ENCODE assay signal across 21 cellular contexts in genomic region chr6:104003803-104004516, GRCh38.
DNase-seq lines count a peak whose midpoint lies in the region; ATAC-seq and TF ChIP-seq lines count a peak whose summit lies in the region.
"Had no signal": no experiment of that assay in that cellular context is flagged by ENCODE, and none has a peak within 500 bp of the region (broad histone marks: within the 10 kb centered on the region; RNA-seq: fewer than 3 reads in every experiment).

No MANE protein-coding gene starts in this region.

- WGBS in esophagus muscularis mucosa, result 90% methylated on average over 3 of the region's 3 CpGs

- H3K9me3 ChIP-seq in neural cell (ENCODE audit: low read length), result no peaks in the 10 kb centered on the region
- H3K9me3 ChIP-seq in esophagus muscularis mucosa, result no peaks in the 10 kb centered on the region
- H3K9me3 ChIP-seq: heart left ventricle, neutrophil, right atrium auricular region had no signal

- no peak overlapping the region for H3K4me2 ChIP-seq in neural cell (ENCODE audit: low read length)

- no peak for TF ChIP-seq EP300 in neural cell (conservative IDR thresholded peaks at IDR 0.05; ENCODE audit: poor library complexity, severe bottlenecking)
- TF ChIP-seq EP300 in esophagus muscularis mucosa (IDR thresholded peaks at IDR 0.05), result no peak

- no peaks in the 10 kb centered on the region for H3K36me3 Mint-ChIP-seq in chondrocyte (ENCODE audit: low read depth)
- H3K36me3 Mint-ChIP-seq in activated naive CD4-positive, alpha-beta T cell treated with anti-CD3 and anti-CD28 coated beads for 36 hours (ENCODE audit: low read depth), result no peaks in the 10 kb centered on the region
- H3K36me3 Mint-ChIP-seq: CD14-positive monocyte, mesothelial cell of epicardium had no signal

- H3K27me3 Mint-ChIP-seq in chondrocyte (ENCODE audit: low read depth), result peaks cover 5% of the 10 kb centered on the region
- no peaks in the 10 kb centered on the region for H3K27me3 Mint-ChIP-seq in activated naive CD4-positive, alpha-beta T cell treated with anti-CD3 and anti-CD28 coated beads for 36 hours (ENCODE audit: low read depth)
- H3K27me3 Mint-ChIP-seq: stimulated activated naive CD8-positive, alpha-beta T cell treated with anti-CD3 and anti-CD28 coated beads, Interleukin-15, Interleukin-2, amounts not matched to agents 100 ng/mL and 50 ng/mL, for 24 hours had no signal

- H4K20me1 ChIP-seq in neural cell (ENCODE audit: insufficient read depth), result no peaks in the 10 kb centered on the region

- no peaks in the 10 kb centered on the region for H3K4me1 ChIP-seq in esophagus muscularis mucosa
- H3K4me1 ChIP-seq: heart left ventricle, right atrium auricular region had no signal

- H3K9me3 Mint-ChIP-seq in chondrocyte (ENCODE audit: low read depth), result no peaks in the 10 kb centered on the region
- peaks cover 2% of the 10 kb centered on the region for H3K9me3 Mint-ChIP-seq in activated naive CD4-positive, alpha-beta T cell treated with anti-CD3 and anti-CD28 coated beads for 36 hours
- H3K9me3 Mint-ChIP-seq: activated T-helper 1 cell treated with anti-CD3 and anti-CD28 coated beads, Interleukin-12 subunit alpha, Interleukin-12 subunit beta, Interleukin-2, Interleukin-4 antibody, amounts not matched to agents 30 ng/mL and 10 ng/mL and 1 ng/mL, durations not matched to agents 14 hours and 24 hours and 36 hours; CD14-positive monocyte; mesothelial cell of epicardium; stimulated activated naive CD8-positive, alpha-beta T cell treated with anti-CD3 and anti-CD28 coated beads, Interleukin-15, Interleukin-2, amounts not matched to agents 100 ng/mL and 50 ng/mL, for 24 hours had no signal

- H3K4me3 Mint-ChIP-seq in chondrocyte (ENCODE audit: unreplicated experiment), result no peak overlapping the region
- no peak overlapping the region for H3K4me3 Mint-ChIP-seq in activated naive CD4-positive, alpha-beta T cell treated with anti-CD3 and anti-CD28 coated beads for 36 hours
- H3K4me3 Mint-ChIP-seq: activated T-helper 1 cell treated with anti-CD3 and anti-CD28 coated beads, Interleukin-12 subunit alpha, Interleukin-12 subunit beta, Interleukin-2, Interleukin-4 antibody, amounts not matched to agents 30 ng/mL and 10 ng/mL and 1 ng/mL, durations not matched to agents 14 hours and 24 hours and 36 hours; CD14-positive monocyte; mesothelial cell of epicardium; stimulated activated naive CD8-positive, alpha-beta T cell treated with anti-CD3 and anti-CD28 coated beads, Interleukin-15, Interleukin-2, amounts not matched to agents 100 ng/mL and 50 ng/mL, for 24 hours had no signal

- no peak for TF ChIP-seq POLR2A in esophagus muscularis mucosa (IDR thresholded peaks at IDR 0.05; ENCODE audit: low read depth)

- H3F3A ChIP-seq in neural cell (ENCODE audit: insufficient read depth, low read length, poor library complexity, severe bottlenecking), result no peaks in the 10 kb centered on the region

- no peaks in the 10 kb centered on the region for H3K4me1 Mint-ChIP-seq in chondrocyte (ENCODE audit: low read depth)
- H3K4me1 Mint-ChIP-seq in activated naive CD4-positive, alpha-beta T cell treated with anti-CD3 and anti-CD28 coated beads for 36 hours (ENCODE audit: low read depth), result no peaks in the 10 kb centered on the region
- H3K4me1 Mint-ChIP-seq: CD14-positive monocyte, mesothelial cell of epicardium had no signal

- no peaks in the 10 kb centered on the region for H3K27me3 ChIP-seq in neural cell (ENCODE audit: insufficient read depth, low read depth, low read length)
- H3K27me3 ChIP-seq in esophagus muscularis mucosa, result no peaks in the 10 kb centered on the region
- H3K27me3 ChIP-seq: heart left ventricle, neutrophil, right atrium auricular region had no signal

- peak; percentile 30 for TF ChIP-seq CTCF in LNCAP (IDR thresholded peaks at IDR 0.05)
- peak; percentile 63 for TF ChIP-seq CTCF in chondrocyte (IDR thresholded peaks at IDR 0.05)
- TF ChIP-seq CTCF in neural cell (IDR thresholded peaks at IDR 0.05; ENCODE audit: poor library complexity, severe bottlenecking), result no peak
- TF ChIP-seq CTCF in esophagus muscularis mucosa (IDR thresholded peaks at IDR 0.05), result no peak

- no peak overlapping the region for H3K27ac Mint-ChIP-seq in chondrocyte (ENCODE audit: unreplicated experiment)
- no peak overlapping the region for H3K27ac Mint-ChIP-seq in activated naive CD4-positive, alpha-beta T cell treated with anti-CD3 and anti-CD28 coated beads for 36 hours
- H3K27ac Mint-ChIP-seq: activated T-helper 1 cell treated with anti-CD3 and anti-CD28 coated beads, Interleukin-12 subunit alpha, Interleukin-12 subunit beta, Interleukin-2, Interleukin-4 antibody, amounts not matched to agents 30 ng/mL and 10 ng/mL and 1 ng/mL, durations not matched to agents 14 hours and 24 hours and 36 hours; CD14-positive monocyte; mesothelial cell of epicardium; stimulated activated naive CD8-positive, alpha-beta T cell treated with anti-CD3 and anti-CD28 coated beads, Interleukin-15, Interleukin-2, amounts not matched to agents 100 ng/mL and 50 ng/mL, for 24 hours had no signal

- intact Hi-C loops in sciatic nerve (cut with DNase I), result no loop called here
- intact Hi-C loops in activated naive CD4-positive, alpha-beta T cell treated with anti-CD3 and anti-CD28 coated beads for 36 hours (cut with micrococcal nuclease), result no loop called here
- intact Hi-C loops in esophagus muscularis mucosa (cut with DNase I), result no loop called here

- H3K27ac ChIP-seq in neural cell (ENCODE audit: low read length) (peak overlapping the region; percentile 14), esophagus muscularis mucosa (replicated peaks in 1 of 4) (no peak overlapping the region)
- H3K27ac ChIP-seq: heart left ventricle, neutrophil, right atrium auricular region had no signal

- no peak overlapping the region for H2AFZ ChIP-seq in neural cell (ENCODE audit: low read depth, low read length)

- no peak for TF ChIP-seq RAD21 in neural cell (conservative IDR thresholded peaks at IDR 0.05)

- no peaks in the 10 kb centered on the region for H3K9me2 ChIP-seq in neural cell (ENCODE audit: insufficient read depth, low read length)

- H3K36me3 ChIP-seq in neural cell (ENCODE audit: insufficient read depth, low read length) (no peaks in the 10 kb centered on the region), esophagus muscularis mucosa (no peaks in the 10 kb centered on the region)
- H3K36me3 ChIP-seq: heart left ventricle, neutrophil, right atrium auricular region had no signal

- DNase-seq in DMS53 (lab: John Stamatoyannopoulos, UW), result peak; percentile 14
- DNase-seq in DMS53 treated with DMSO at 0.1 percent for 48 hours (lab: John Stamatoyannopoulos, UW; ENCODE audit: unreplicated experiment), result no peak
- DNase-seq in chondrocyte (ENCODE audit: low spot score), result no peak
- DNase-seq in sciatic nerve (ENCODE audit: low spot score), result no peak
- DNase-seq in activated naive CD4-positive, alpha-beta T cell treated with anti-CD3 and anti-CD28 coated beads for 36 hours, result no peak
- DNase-seq in esophagus muscularis mucosa (ENCODE audit: extremely low spot score), result no peak
- DNase-seq: DMS79 treated with DMSO at 0.1 percent for 48 hours, heart left ventricle, kidney, MV-4-11, NCI-H2081, NCI-H524, SW 1271 had no signal

- H3K79me2 ChIP-seq in neural cell (replicated peaks; ENCODE audit: insufficient read depth, low read length), result no peaks in the 10 kb centered on the region

- no peak overlapping the region for H3K9ac ChIP-seq in neural cell (ENCODE audit: low read length)

- no peak overlapping the region for H3K4me3 ChIP-seq in neural cell (ENCODE audit: low read length)
- no peak overlapping the region for H3K4me3 ChIP-seq in esophagus muscularis mucosa
- H3K4me3 ChIP-seq: heart left ventricle, right atrium auricular region had no signal

- CTCF ChIA-PET in activated naive CD4-positive, alpha-beta T cell treated with anti-CD3 and anti-CD28 coated beads for 36 hours (lab: Charles Lee), result no interaction called here

- no peak for ATAC-seq in sciatic nerve
- ATAC-seq: heart left ventricle had no signal

TF ChIP-seq in neural cell, 6 proteins besides CTCF, POLR2A, EP300 and RAD21:
- TF ChIP-seq EZH2 (IDR thresholded peaks at IDR 0.05; ENCODE audit: borderline replicate concordance, insufficient read depth, low read length, poor library complexity, severe bottlenecking), result no peak
- TF ChIP-seq SMC3 (conservative IDR thresholded peaks at IDR 0.05; ENCODE audit: poor library complexity), result no peak
- no peak for TF ChIP-seq TAF1 (IDR thresholded peaks at IDR 0.05; ENCODE audit: low read depth)
- TF ChIP-seq MXI1 (conservative IDR thresholded peaks at IDR 0.05; ENCODE audit: poor library complexity, severe bottlenecking), result no peak
- TF ChIP-seq POLR2AphosphoS5 (IDR thresholded peaks at IDR 0.05), result no peak
- TF ChIP-seq, protein P1, sequence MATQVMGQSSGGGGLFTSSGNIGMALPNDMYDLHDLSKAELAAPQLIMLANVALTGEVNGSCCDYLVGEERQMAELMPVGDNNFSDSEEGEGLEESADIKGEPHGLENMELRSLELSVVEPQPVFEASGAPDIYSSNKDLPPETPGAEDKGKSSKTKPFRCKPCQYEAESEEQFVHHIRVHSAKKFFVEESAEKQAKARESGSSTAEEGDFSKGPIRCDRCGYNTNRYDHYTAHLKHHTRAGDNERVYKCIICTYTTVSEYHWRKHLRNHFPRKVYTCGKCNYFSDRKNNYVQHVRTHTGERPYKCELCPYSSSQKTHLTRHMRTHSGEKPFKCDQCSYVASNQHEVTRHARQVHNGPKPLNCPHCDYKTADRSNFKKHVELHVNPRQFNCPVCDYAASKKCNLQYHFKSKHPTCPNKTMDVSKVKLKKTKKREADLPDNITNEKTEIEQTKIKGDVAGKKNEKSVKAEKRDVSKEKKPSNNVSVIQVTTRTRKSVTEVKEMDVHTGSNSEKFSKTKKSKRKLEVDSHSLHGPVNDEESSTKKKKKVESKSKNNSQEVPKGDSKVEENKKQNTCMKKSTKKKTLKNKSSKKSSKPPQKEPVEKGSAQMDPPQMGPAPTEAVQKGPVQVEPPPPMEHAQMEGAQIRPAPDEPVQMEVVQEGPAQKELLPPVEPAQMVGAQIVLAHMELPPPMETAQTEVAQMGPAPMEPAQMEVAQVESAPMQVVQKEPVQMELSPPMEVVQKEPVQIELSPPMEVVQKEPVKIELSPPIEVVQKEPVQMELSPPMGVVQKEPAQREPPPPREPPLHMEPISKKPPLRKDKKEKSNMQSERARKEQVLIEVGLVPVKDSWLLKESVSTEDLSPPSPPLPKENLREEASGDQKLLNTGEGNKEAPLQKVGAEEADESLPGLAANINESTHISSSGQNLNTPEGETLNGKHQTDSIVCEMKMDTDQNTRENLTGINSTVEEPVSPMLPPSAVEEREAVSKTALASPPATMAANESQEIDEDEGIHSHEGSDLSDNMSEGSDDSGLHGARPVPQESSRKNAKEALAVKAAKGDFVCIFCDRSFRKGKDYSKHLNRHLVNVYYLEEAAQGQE (IDR thresholded peaks at IDR 0.05; ENCODE audit: borderline replicate concordance), result no peak

Comparison
In these comparisons a context has a peak if more than half of its experiments do, and no peak if none do; other contexts are left out.
1. CTCF ChIP-seq: peak in LNCAP (single experiment) and chondrocyte (single experiment); none in neural cell (single experiment) and esophagus muscularis mucosa (0 of 3).